Comparison of ENCODE assay signal across 11 cellular contexts in genomic region chr15:68958597-68958996, GRCh38. TPM values are rescaled to one million over a fixed set of nuclear protein-coding genes. Genes with fewer than 3 reads are reported as not detected.
"Had no signal": no experiment of that assay in that cellular context is flagged by ENCODE, and none has a peak within 500 bp of the region (broad histone marks: within the 10 kb centered on the region; RNA-seq: fewer than 3 reads in every experiment).

No MANE protein-coding gene starts in this region.

- ATAC-seq: HepG2, K562 had no signal

- H3K27ac ChIP-seq: HL-60, KMS-11 had no signal

- H3K4me2 ChIP-seq: KMS-11 had no signal

- FAIRE-seq: HepG2, HTR-8/SVneo, K562 had no signal

- DNase-seq: IMR-90, KBM-7, KG1 had no signal

- H3K4me3 ChIP-seq: K562 had no signal

RNA-seq across cellular contexts. Expression of gene SPESP1, which starts 28.3 kb away (rescaled TPM):
- total RNA-seq: HepG2, HT-29, HT1080, K562 had no signal
- polyA plus RNA-seq: HepG2, K562 had no signal

RNA-seq across cellular contexts. Expression of gene NOX5, which starts 55.9 kb away (rescaled TPM):
- total RNA-seq: HepG2, HT-29, IMR-90, K562 had no signal
- polyA plus RNA-seq: HepG2, IgD-negative memory B cell had no signal
